Comparison of ENCODE assay signal across 8 cellular contexts in the genomic region with DNA sequence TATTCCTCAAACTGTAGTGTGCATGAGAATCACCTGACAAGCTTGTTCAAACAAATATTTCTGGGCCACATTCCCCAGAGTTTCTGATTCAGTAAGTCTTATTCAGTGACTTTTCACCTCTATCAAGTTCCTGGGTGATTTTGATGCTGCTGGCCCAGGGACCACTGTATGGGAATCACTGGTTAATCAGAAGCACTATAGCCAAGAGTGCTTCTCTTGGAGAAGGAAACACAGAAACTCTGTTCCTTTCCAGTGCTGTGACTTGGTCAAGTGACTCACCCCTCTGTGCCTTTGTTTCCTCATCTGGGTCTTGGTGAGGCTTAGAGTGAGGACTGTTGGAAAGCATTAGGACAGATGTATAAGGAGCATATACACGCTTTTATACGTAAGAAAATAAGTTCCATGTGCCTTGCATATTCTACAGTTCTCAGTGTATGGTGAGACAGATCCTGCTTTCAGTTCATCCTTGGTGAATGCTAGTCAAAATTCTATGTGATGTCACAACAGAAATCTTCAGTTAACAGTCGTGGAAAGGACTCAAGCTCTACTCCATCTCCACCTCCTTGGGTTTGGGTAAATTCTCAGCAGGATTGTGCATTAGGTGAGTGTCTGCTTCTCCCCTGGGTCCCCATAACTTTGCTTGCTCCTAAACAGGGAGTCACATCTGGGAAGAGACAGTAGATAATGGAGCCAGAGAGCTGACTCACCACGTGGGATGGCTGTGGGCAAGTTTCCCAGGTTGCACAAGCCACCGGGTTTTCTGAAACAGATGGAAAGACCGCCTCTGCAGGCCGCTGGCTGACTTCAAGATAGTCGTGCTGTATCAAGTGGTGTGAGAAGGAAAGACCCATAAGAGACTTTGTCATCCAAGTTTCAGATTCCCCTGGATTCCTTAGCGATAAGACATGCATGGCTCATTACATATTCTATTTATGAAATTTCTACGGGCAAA.
DNase-seq lines count a peak whose midpoint lies in the region; ATAC-seq and TF ChIP-seq lines count a peak whose summit lies in the region.

No MANE protein-coding gene starts in this region.

- TF ChIP-seq CTCF in adrenal gland (IDR thresholded peaks at IDR 0.05) (peak in 5 of 6 experiments; percentile 24 to 40 (median 29)), heart left ventricle (IDR thresholded peaks at IDR 0.05) (peak in 5 of 12 donors; percentile 7 to 34 (median 20)), sigmoid colon (IDR thresholded peaks at IDR 0.05) (no peak), H9 (conservative IDR thresholded peaks at IDR 0.05) (no peak), GM23338 (conservative IDR thresholded peaks at IDR 0.05; ENCODE audit: low read depth in 2 of 2) (no peak)

- H3K36me3 Mint-ChIP-seq in H9 (ENCODE audit: insufficient read depth in 1 of 3, low read depth in 3 of 3): peaks cover 0 to 8% (median 0%) of the 10 kb centered on the region in 3 experiments; a peak in 2 of 7 replicates
- peaks cover 4% of the 10 kb centered on the region; the same call in 1 of the 3 replicates for H3K36me3 Mint-ChIP-seq in GM23338 (ENCODE audit: low read depth)

- no peaks in the 10 kb centered on the region for H3F3A ChIP-seq in GM23338 (replicated peaks; ENCODE audit: low read depth)

- peak overlapping the region in 1 of 4 donors; percentile 16 for H3K4me3 ChIP-seq in adrenal gland
- H3K4me3 ChIP-seq in heart left ventricle: no peak overlapping the region
- H3K4me3 ChIP-seq in sigmoid colon: no peak overlapping the region
- H3K4me3 ChIP-seq in GM23338: no peak overlapping the region

- peak overlapping the region in 2 of 5 donors; percentile 38 to 82 for H3K27ac ChIP-seq in adrenal gland
- H3K27ac ChIP-seq in heart left ventricle: peak overlapping the region in 9 of 12 donors; percentile 7 to 71 (median 36)
- peak overlapping the region; percentile 58 to 68 (median 64) for H3K27ac ChIP-seq in sigmoid colon
- H3K27ac ChIP-seq in H9 (ENCODE audit: insufficient read length, low read depth, low read length): no peak overlapping the region
- no peak overlapping the region for H3K27ac ChIP-seq in GM23338 (ENCODE audit: low read depth)

- no peaks in the 10 kb centered on the region for H3K9me3 ChIP-seq in adrenal gland (replicated peaks in 1 of 3)
- peaks cover 0 to 8% (median 0%) of the 10 kb centered on the region in 12 donors for H3K9me3 ChIP-seq in heart left ventricle
- no peaks in the 10 kb centered on the region for H3K9me3 ChIP-seq in sigmoid colon
- H3K9me3 ChIP-seq in H9 (ENCODE audit: control insufficient read depth, low read depth, low read length): no peaks in the 10 kb centered on the region

- H3K4me3 Mint-ChIP-seq in H9 (no peak overlapping the region), GM23338 (no peak overlapping the region)

- no peak overlapping the region for H3K23ac ChIP-seq in H9 (ENCODE audit: insufficient read length, low read depth, low read length)

- no peak overlapping the region for H2BK5ac ChIP-seq in H9 (ENCODE audit: insufficient read length, low read length)

- peak; percentile 80 to 97 (median 93) for ATAC-seq in heart left ventricle
- no peak for ATAC-seq in HG03175 (IDR thresholded peaks at IDR 0.05; ENCODE audit: unreplicated experiment)
- no peak for ATAC-seq in HG03520 (IDR thresholded peaks at IDR 0.05; ENCODE audit: unreplicated experiment)
- ATAC-seq in GM23338: no peak

- no peak for TF ChIP-seq EP300 in sigmoid colon (IDR thresholded peaks at IDR 0.05)

- intact Hi-C loops in adrenal gland (cut with DNase I): no loop called here
- intact Hi-C loops in heart left ventricle (cut with DNase I): loop anchor here in 2 of 10 donors (5.0 to 10.0 kb wide), 2 partner anchors 45 to 343 kb away; a partner anchor contains a TSS
- intact Hi-C loops in sigmoid colon (cut with DNase I): loop anchor here (5.0 kb wide), 2 partner anchors 95 to 345 kb away; no protein-coding TSS in a partner anchor

- H2BK12ac ChIP-seq in H9 (ENCODE audit: insufficient read length, low read depth, low read length): no peak overlapping the region

- H3K56ac ChIP-seq in H9 (ENCODE audit: insufficient read length, low read depth, low read length): no peak overlapping the region

- H2AFZ ChIP-seq in H9 (ENCODE audit: low read length) (no peak overlapping the region), GM23338 (no peak overlapping the region; the same call in 1 of the 2 replicates)

- H2BK120ac ChIP-seq in H9 (ENCODE audit: low read depth, low read length, poor library complexity, severe bottlenecking): no peak overlapping the region

- no peak overlapping the region for H3K9ac ChIP-seq in H9 (ENCODE audit: extremely low read depth, insufficient read length, low read length)

- H4K20me1 ChIP-seq in H9 (ENCODE audit: control insufficient read depth, insufficient read depth, insufficient read length) (no peaks in the 10 kb centered on the region), GM23338 (replicated peaks; ENCODE audit: insufficient read depth) (no peaks in the 10 kb centered on the region)

- H3K4me1 Mint-ChIP-seq in H9: peaks cover 7 to 8% of the 10 kb centered on the region in 2 experiments
- H3K4me1 Mint-ChIP-seq in GM23338: no peaks in the 10 kb centered on the region

- no peak overlapping the region for H3K4ac ChIP-seq in H9 (ENCODE audit: low read depth, low read length)

- H4K8ac ChIP-seq in H9 (replicated peaks; ENCODE audit: insufficient read length, low read depth, low read length): no peak overlapping the region

- H3K4me1 ChIP-seq in adrenal gland (replicated peaks in 1 of 2) (peaks cover 0 to 12% of the 10 kb centered on the region in 2 donors), heart left ventricle (peaks cover 0 to 20% (median 4%) of the 10 kb centered on the region in 12 donors), sigmoid colon (peaks cover 0 to 20% (median 12%) of the 10 kb centered on the region in 4 donors), H9 (ENCODE audit: insufficient read depth, low read length) (no peaks in the 10 kb centered on the region), GM23338 (ENCODE audit: insufficient read depth) (no peaks in the 10 kb centered on the region)

- no peaks in the 10 kb centered on the region for H3K23me2 ChIP-seq in H9 (ENCODE audit: insufficient read length, low read depth, low read length, poor library complexity, severe bottlenecking)

- H3K27me3 ChIP-seq in adrenal gland: no peaks in the 10 kb centered on the region
- H3K27me3 ChIP-seq in heart left ventricle: peaks cover 0 to 3% (median 0%) of the 10 kb centered on the region in 9 donors
- H3K27me3 ChIP-seq in sigmoid colon: no peaks in the 10 kb centered on the region
- no peaks in the 10 kb centered on the region for H3K27me3 ChIP-seq in H9 (ENCODE audit: insufficient read depth, low read length)
- H3K27me3 ChIP-seq in GM23338 (ENCODE audit: insufficient read depth): no peaks in the 10 kb centered on the region

- H3K4me2 ChIP-seq in H9 (ENCODE audit: insufficient read depth, insufficient read length, low read length) (no peak overlapping the region), GM23338 (no peak overlapping the region)

- DNase-seq in EL (peak; percentile 99), adrenal gland (peak; percentile 85 to 97 (median 94)), heart left ventricle (peak; percentile 79 to 87 (median 83)), sigmoid colon (peak; percentile 96), H9 (no peak), GM23338 (ENCODE audit: low spot score) (no peak)

- H3K14ac ChIP-seq in H9 (ENCODE audit: insufficient read depth, low read length): no peak overlapping the region

- H3K79me2 ChIP-seq in H9 (ENCODE audit: insufficient read depth, low read length) (no peaks in the 10 kb centered on the region), GM23338 (replicated peaks; ENCODE audit: insufficient read depth) (no peaks in the 10 kb centered on the region)

- 41 to 52% (median 45%) methylated on average over 9 to 10 of the region's 10 CpGs for WGBS in adrenal gland, 4 donors
- WGBS in heart left ventricle, 4 donors: 43 to 61% (median 53%) methylated on average over 10 of the region's 10 CpGs
- 69% methylated on average over 10 of the region's 10 CpGs for WGBS in sigmoid colon, 2 donors
- no CpG with 5 or more reads among the region's 10 CpGs for WGBS in H9 (ENCODE audit: extremely low coverage, insufficient read length, low lambda C conversion rate)

- no peak overlapping the region for H2BK15ac ChIP-seq in H9 (ENCODE audit: low read depth, low read length)

- H3K27ac Mint-ChIP-seq in H9 (no peak overlapping the region), GM23338 (no peak overlapping the region)

- H3K36me3 ChIP-seq in adrenal gland (replicated peaks in 1 of 2) (no peaks in the 10 kb centered on the region), heart left ventricle (no peaks in the 10 kb centered on the region), sigmoid colon (no peaks in the 10 kb centered on the region), GM23338 (ENCODE audit: insufficient read depth) (no peaks in the 10 kb centered on the region)

- no peak overlapping the region for H2BK20ac ChIP-seq in H9 (ENCODE audit: low read depth, low read length, poor library complexity, severe bottlenecking)

- TF ChIP-seq POLR2A in adrenal gland (IDR thresholded peaks at IDR 0.05): no peak
- no peak for TF ChIP-seq POLR2A in heart left ventricle (IDR thresholded peaks at IDR 0.05)
- no peak for TF ChIP-seq POLR2A in sigmoid colon (IDR thresholded peaks at IDR 0.05)

- no peaks in the 10 kb centered on the region for H3K79me1 ChIP-seq in H9 (ENCODE audit: insufficient read depth, low read depth, low read length, poor library complexity, severe bottlenecking)

- H4K5ac ChIP-seq in H9 (ENCODE audit: insufficient read length, low read depth, low read length): no peak overlapping the region

- no peak overlapping the region for H4K91ac ChIP-seq in H9 (ENCODE audit: insufficient read length, low read depth, low read length)

- no peak overlapping the region for H3K18ac ChIP-seq in H9 (ENCODE audit: insufficient read length, low read depth, low read length)

- H2AK5ac ChIP-seq in H9 (ENCODE audit: insufficient read length, low read length): no peak overlapping the region

- no peak overlapping the region for H3T11ph ChIP-seq in H9 (ENCODE audit: low read length)

- H3K9me2 ChIP-seq in GM23338 (ENCODE audit: insufficient read depth): 0 out of 2 replicates have a peak, but pooled peaks cover 2% of the 10 kb centered on the region

- H3K9me3 Mint-ChIP-seq in H9 (peaks cover 5 to 7% of the 10 kb centered on the region in 2 experiments), GM23338 (no peaks in the 10 kb centered on the region)

- H3K27me3 Mint-ChIP-seq in H9 (ENCODE audit: low read depth): no peaks in the 10 kb centered on the region
- peaks cover 4% of the 10 kb centered on the region for H3K27me3 Mint-ChIP-seq in GM23338 (ENCODE audit: insufficient read depth, low read depth, poor library complexity)

TF ChIP-seq in GM23338, 12 proteins besides CTCF, POLR2A, EP300 and RAD21 (continues in another document):
- no peak for TF ChIP-seq POLR2AphosphoS5 (IDR thresholded peaks at IDR 0.05; ENCODE audit: low read depth)
- no peak for TF ChIP-seq CREB1 (CRISPR knock-in tag; IDR thresholded peaks at IDR 0.05; ENCODE audit: low read depth)
- TF ChIP-seq JUNB (IDR thresholded peaks at IDR 0.05; ENCODE audit: unreplicated experiment): no peak
- no peak for TF ChIP-seq ZNF114 (CRISPR knock-in tag; IDR thresholded peaks at IDR 0.05)

Comparison
In these comparisons a context has a peak if more than half of its experiments do, and no peak if none do; other contexts are left out.
1. DNase-seq: peak in EL (single experiment), adrenal gland (7 of 7), heart left ventricle (5 of 5) and sigmoid colon (single experiment); none in H9 (single experiment) and GM23338 (single experiment).
2. H3K27ac ChIP-seq: peak in heart left ventricle (9 of 12) and sigmoid colon (4 of 4); none in H9 (single experiment) and GM23338 (single experiment).
3. CTCF ChIP-seq: peak in adrenal gland (5 of 6); none in sigmoid colon (0 of 4), H9 (single experiment) and GM23338 (0 of 2).
4. ATAC-seq: peak in heart left ventricle (4 of 4); none in HG03175 (single experiment), HG03520 (single experiment) and GM23338 (single experiment).